Comparison of ENCODE assay signal across 1 cellular context in the genomic region with DNA sequence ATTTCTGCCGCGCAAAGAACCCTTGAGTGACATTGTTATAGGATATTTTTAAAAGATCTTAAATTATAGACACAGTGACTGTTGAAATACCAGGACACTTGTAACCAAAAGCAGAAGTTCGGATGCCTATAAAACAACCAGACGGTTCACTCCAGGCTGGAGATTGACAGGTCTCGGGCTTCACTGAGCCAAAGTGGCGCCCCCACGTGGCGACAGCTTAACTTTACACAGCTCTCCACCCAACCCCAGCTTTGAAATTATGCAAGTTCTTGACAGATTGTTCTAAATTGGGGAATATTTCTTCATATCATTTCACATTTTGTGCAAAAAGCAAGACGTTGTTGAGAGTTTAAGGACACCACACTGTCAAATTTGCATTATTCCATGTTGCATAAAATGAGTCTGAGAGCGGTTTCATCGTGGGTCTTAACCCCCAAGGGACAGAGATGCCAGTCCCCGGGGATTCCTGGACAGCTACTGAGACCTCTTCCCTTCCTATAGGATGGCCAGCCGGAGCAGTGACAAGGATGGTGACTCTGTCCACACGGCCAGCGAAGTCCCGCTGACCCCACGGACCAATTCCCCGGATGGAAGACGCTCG.
A peak's percentile ranks its signal among the peaks of the same experiment; 100 is the strongest.
TF ChIP-seq lines count a peak whose summit lies in the region.

No MANE protein-coding gene starts in this region.

TF ChIP-seq in H1, 55 proteins besides CTCF, POLR2A, EP300 and RAD21:
- TF ChIP-seq EGR1 (IDR thresholded peaks at IDR 0.05; ENCODE audit: borderline replicate concordance, low read depth, low read length) = no peak
- TF ChIP-seq CEBPB (IDR thresholded peaks at IDR 0.05; ENCODE audit: low read depth, low read length) = peak; percentile 39; the same call in 1 of the 2 replicates
